27 cellular contexts compared by ENCODE assay signal in genomic region chr13:88824218-88824617, GRCh38.
"Had no signal": no experiment of that assay in that cellular context is flagged by ENCODE, and none has a peak within 500 bp of the region (broad histone marks: within the 10 kb centered on the region; RNA-seq: fewer than 3 reads in every experiment).

No MANE protein-coding gene starts in this region.

- H3K9me3 ChIP-seq: esophagus squamous epithelium, gastrocnemius medialis, left lung, lower lobe of right lung had no signal

- H3K27me3 ChIP-seq: dorsolateral prefrontal cortex, esophagus squamous epithelium, gastrocnemius medialis, heart right ventricle, left lung had no signal

- H3K27ac ChIP-seq: coronary artery, dorsolateral prefrontal cortex, epithelial cell of prostate, esophagus squamous epithelium, gastrocnemius medialis, heart right ventricle, left lung, lower lobe of right lung had no signal

- H3K9me3 Mint-ChIP-seq: endodermal cell had no signal

- H3K4me3 Mint-ChIP-seq: effector memory CD8-positive, alpha-beta T cell; endodermal cell had no signal

- H3K4me1 ChIP-seq: esophagus squamous epithelium, gastrocnemius medialis, heart right ventricle, left lung, lower lobe of right lung had no signal

- FAIRE-seq: colon, endometrium, islet of Langerhans, keratinocyte had no signal

- H3K36me3 ChIP-seq: esophagus squamous epithelium, gastrocnemius medialis, heart right ventricle, left lung, lower lobe of right lung had no signal

- DNase-seq: dermis blood vessel endothelial cell; dorsolateral prefrontal cortex; effector CD4-positive, alpha-beta T cell; effector memory CD8-positive, alpha-beta T cell; endodermal cell; erythroblast; esophagus squamous epithelium; foreskin fibroblast; foreskin melanocyte; gastrocnemius medialis; glutamatergic neuron; head of caudate nucleus; heart right ventricle; hippocampal formation; left cardiac atrium; left lung; left ventricle myocardium superior; lower lobe of right lung; mesendoderm; midbrain had no signal

- H3K4me1 Mint-ChIP-seq: endodermal cell had no signal

- H3K4me3 ChIP-seq: coronary artery, dorsolateral prefrontal cortex, esophagus squamous epithelium, gastrocnemius medialis, heart right ventricle, left lung, lower lobe of right lung had no signal

- H3K27ac Mint-ChIP-seq: effector memory CD8-positive, alpha-beta T cell; endodermal cell had no signal

- ATAC-seq: effector memory CD8-positive, alpha-beta T cell; esophagus mucosa; gastrocnemius medialis; heart right ventricle; left cardiac atrium; left lung; left ventricle myocardium superior; lower lobe of right lung had no signal

- H3K27me3 Mint-ChIP-seq: effector memory CD8-positive, alpha-beta T cell had no signal
